Comparison of ENCODE assay signal across 24 cellular contexts in the genomic region with DNA sequence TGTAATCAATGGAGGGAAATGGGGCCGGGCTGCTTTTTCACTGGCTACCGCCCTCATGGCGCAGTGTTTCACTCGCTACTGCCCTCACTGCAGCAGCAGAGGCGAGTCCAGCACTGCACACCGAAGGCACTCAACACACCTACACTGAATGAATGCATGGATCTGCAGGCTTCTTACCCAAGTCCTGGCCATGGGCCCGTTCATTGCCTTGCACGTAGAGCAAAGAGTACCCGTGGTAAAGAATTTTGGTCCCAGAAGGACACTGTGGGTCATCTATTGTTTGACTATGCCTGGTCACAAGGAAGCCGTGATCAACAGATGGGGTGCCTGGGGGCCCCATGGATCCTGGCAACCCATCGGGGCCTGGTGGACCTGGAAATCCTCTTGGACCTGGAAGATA.
"Had no signal": no experiment of that assay in that cellular context is flagged by ENCODE, and none has a peak within 500 bp of the region (broad histone marks: within the 10 kb centered on the region; RNA-seq: fewer than 3 reads in every experiment).

No MANE protein-coding gene starts in this region.

- H3K4me1 Mint-ChIP-seq: central memory CD8-positive, alpha-beta T cell; natural killer cell had no signal

- H3K4me1 ChIP-seq: psoas muscle had no signal

- FAIRE-seq: keratinocyte, urothelium cell line had no signal

- H3K36me3 Mint-ChIP-seq: natural killer cell had no signal

- H3K27me3 Mint-ChIP-seq: central memory CD8-positive, alpha-beta T cell had no signal

- H3K9me3 Mint-ChIP-seq: central memory CD8-positive, alpha-beta T cell; mesothelial cell of epicardium; natural killer cell; neural crest cell had no signal

- H3K4me3 Mint-ChIP-seq: central memory CD8-positive, alpha-beta T cell; mesothelial cell of epicardium; natural killer cell; neural crest cell had no signal

- H3K27ac Mint-ChIP-seq: mesothelial cell of epicardium, natural killer cell had no signal

- H3K4me3 ChIP-seq: esophagus squamous epithelium, gastroesophageal sphincter, psoas muscle, stomach, thoracic aorta, transverse colon had no signal

- H3K9me3 ChIP-seq: esophagus squamous epithelium, gastroesophageal sphincter, psoas muscle, stomach, thoracic aorta, transverse colon had no signal

- H3K27me3 ChIP-seq: esophagus squamous epithelium, gastroesophageal sphincter, stomach, transverse colon had no signal

- DNase-seq: effector memory CD4-positive, alpha-beta T cell; esophagus squamous epithelium; foreskin fibroblast; glutamatergic neuron; left cardiac atrium; left ventricle myocardium superior; mammary epithelial cell; natural killer cell; occipital lobe; psoas muscle; retina; stimulated activated CD4-positive, alpha-beta T cell treated with anti-CD3 and anti-CD28 coated beads, Interleukin-12 subunit alpha, Interleukin-12 subunit beta, amount 100 ng/mL, for 4 hours; stimulated activated naive CD4-positive, alpha-beta T cell; stomach; substantia nigra; transverse colon had no signal

- H3K27ac ChIP-seq: epithelial cell of prostate, esophagus squamous epithelium, psoas muscle, thoracic aorta had no signal
